ENCODE assay signal across 8 cellular contexts in genomic region chr10:30751678-30752331, GRCh38.
A peak's percentile ranks its signal among the peaks of the same experiment; 100 is the strongest.
DNase-seq lines count a peak whose midpoint lies in the region; ATAC-seq and TF ChIP-seq lines count a peak whose summit lies in the region.

No MANE protein-coding gene starts in this region.

- peaks cover 11% of the 10 kb centered on the region for H3K4me1 ChIP-seq in suprapubic skin

- H3K9me3 ChIP-seq in suprapubic skin: no peaks in the 10 kb centered on the region

- H3K27me3 ChIP-seq in suprapubic skin: no peaks in the 10 kb centered on the region

- no peaks in the 10 kb centered on the region for H3K36me3 Mint-ChIP-seq in naive thymus-derived CD8-positive, alpha-beta T cell

- H3K27ac ChIP-seq in suprapubic skin: peak overlapping the region; percentile 73

- peak overlapping the region in 5 of 10 donors; percentile 29 to 58 (median 36) for H3K4me3 Mint-ChIP-seq in naive thymus-derived CD8-positive, alpha-beta T cell

- TF ChIP-seq POLR2A in suprapubic skin (IDR thresholded peaks at IDR 0.05): no peak

- TF ChIP-seq CTCF in AG10803 (conservative IDR thresholded peaks at IDR 0.05; ENCODE audit: low read length) (peak; percentile 99), suprapubic skin (IDR thresholded peaks at IDR 0.05) (peak; percentile 19 to 33)

- ATAC-seq in GM18870 (IDR thresholded peaks at IDR 0.05; ENCODE audit: unreplicated experiment): peak; percentile 58
- peak; percentile 88 to 100 for ATAC-seq in naive thymus-derived CD8-positive, alpha-beta T cell

- H3K27ac Mint-ChIP-seq in naive thymus-derived CD8-positive, alpha-beta T cell: peak overlapping the region in 6 of 10 donors; percentile 13 to 87 (median 68)

- TF ChIP-seq EP300 in suprapubic skin (IDR thresholded peaks at IDR 0.05): no peak

- peaks cover 6 to 19% (median 13%) of the 10 kb centered on the region in 4 donors for H3K4me1 Mint-ChIP-seq in naive thymus-derived CD8-positive, alpha-beta T cell

- WGBS in suprapubic skin: 65% methylated on average over 14 of the region's 14 CpGs

- H3K27me3 Mint-ChIP-seq in naive thymus-derived CD8-positive, alpha-beta T cell: peaks cover 0 to 9% (median 2%) of the 10 kb centered on the region in 5 donors

- no peaks in the 10 kb centered on the region for H3K9me3 Mint-ChIP-seq in naive thymus-derived CD8-positive, alpha-beta T cell

- H3K4me3 ChIP-seq in AG10803 (ENCODE audit: low read length) (no peak overlapping the region), suprapubic skin (no peak overlapping the region)

- H3K36me3 ChIP-seq in suprapubic skin: no peaks in the 10 kb centered on the region

- DNase-seq in AG10803 (ENCODE audit: low read depth): peak; percentile 93
- DNase-seq in NCI-H1105 treated with DMSO at 0.1 percent for 48 hours (lab: John Stamatoyannopoulos, UW): peak; percentile 37
- DNase-seq in activated CD4-positive, alpha-beta T cell treated with anti-CD3 and anti-CD28 coated beads, Interleukin-2, amount 50 U/mL, for 48 hours: peak; percentile 80 to 87
- DNase-seq in fibroblast of gingiva (ENCODE audit: low read depth): peak; percentile 95
- DNase-seq in naive thymus-derived CD8-positive, alpha-beta T cell: peak; percentile 39 to 87 (median 61)
- peak; percentile 77 to 91 for DNase-seq in suprapubic skin (ENCODE audit: low spot score in 2 of 2)
- DNase-seq in DMS79 (lab: John Stamatoyannopoulos, UW): no peak

- POLR2A ChIA-PET in naive thymus-derived CD8-positive, alpha-beta T cell (lab: Charles Lee): interaction anchor here (1.0 kb wide), 1 partner anchor 32 kb away, joined by 3 read pairs; no protein-coding TSS in a partner anchor
